ENCODE assay signal across 11 cellular contexts in the genomic region with DNA sequence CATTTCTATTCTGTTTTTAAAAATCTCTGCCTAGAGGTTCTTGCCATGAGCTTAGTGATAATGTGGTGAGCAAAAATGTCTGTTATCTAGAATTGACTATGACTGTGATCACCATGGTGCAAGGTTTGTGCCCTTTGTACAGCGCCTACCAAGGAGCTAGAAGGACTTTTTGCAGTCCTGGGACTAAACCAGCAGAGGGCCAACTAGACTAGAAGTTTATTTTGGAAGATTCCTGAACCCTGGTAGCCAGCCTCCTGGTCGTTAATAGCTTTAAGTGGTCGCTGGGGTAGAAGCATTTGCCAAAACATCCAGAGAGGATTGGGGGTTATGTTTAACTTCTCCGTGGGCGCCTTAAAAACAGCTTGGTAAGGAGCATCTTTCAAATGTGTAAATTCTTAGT. TPM values are rescaled to one million over a fixed set of nuclear protein-coding genes. Genes with fewer than 3 reads are reported as not detected.
DNase-seq lines count a peak whose midpoint lies in the region; ATAC-seq and TF ChIP-seq lines count a peak whose summit lies in the region.
"Had no signal": no experiment of that assay in that cellular context is flagged by ENCODE, and none has a peak within 500 bp of the region (broad histone marks: within the 10 kb centered on the region; RNA-seq: fewer than 3 reads in every experiment).

No MANE protein-coding gene starts in this region.

- no peak overlapping the region for H3K4me3 Mint-ChIP-seq in activated CD4-positive, alpha-beta T cell treated with anti-CD3 and anti-CD28 coated beads for 36 hours

- H3K36me3 ChIP-seq in BJ (ENCODE audit: control insufficient read depth, insufficient read depth, low read length) (0 out of 2 replicates have a peak, but pooled peaks cover 1% of the 10 kb centered on the region), liver (ENCODE audit: control insufficient read depth in 4 of 4, insufficient read depth in 3 of 4, low read depth in 1 of 4, low read length in 3 of 4) (no peaks in the 10 kb centered on the region)

- H3K36me3 Mint-ChIP-seq in activated CD4-positive, alpha-beta T cell treated with anti-CD3 and anti-CD28 coated beads for 36 hours (ENCODE audit: low read depth): peaks cover 8% of the 10 kb centered on the region

- CTCF ChIA-PET in BJ (lab: Yijun Ruan, JAX): interaction anchor here (0.7 to 5.5 kb wide), 28 partner anchors 8 to 485 kb away, joined by 3 to 101 read pairs (median 4); partner anchors contain the start of gene SCG5
- CTCF ChIA-PET in activated CD4-positive, alpha-beta T cell treated with anti-CD3 and anti-CD28 coated beads for 36 hours (lab: Charles Lee): interaction anchor here (0.7 to 1.9 kb wide), 6 partner anchors 8 to 437 kb away, joined by 3 to 6 read pairs (median 4); partner anchors contain the start of gene SCG5

- no peaks in the 10 kb centered on the region for H3K27me3 Mint-ChIP-seq in activated CD4-positive, alpha-beta T cell treated with anti-CD3 and anti-CD28 coated beads for 36 hours

- no peak overlapping the region for H3K27ac ChIP-seq in liver (ENCODE audit: low read depth in 1 of 2, low read length in 2 of 2)
- no peak overlapping the region for H3K27ac ChIP-seq in coronary artery
- H3K27ac ChIP-seq: neutrophil had no signal

- H3K27me3 ChIP-seq in BJ (ENCODE audit: control insufficient read depth, insufficient read depth, low read length): no peaks in the 10 kb centered on the region; the same call in 1 of the 2 replicates
- H3K27me3 ChIP-seq in liver (ENCODE audit: control insufficient read depth in 4 of 4, insufficient read depth in 4 of 4, low read length in 3 of 4): no peaks in the 10 kb centered on the region
- H3K27me3 ChIP-seq: neutrophil had no signal

- H3K9ac ChIP-seq in liver (ENCODE audit: low read depth in 1 of 2, low read length in 2 of 2): no peak overlapping the region

- H3K4me3 ChIP-seq in BJ (ENCODE audit: low read depth, low read length) (no peak overlapping the region), astrocyte of the spinal cord (ENCODE audit: low read depth, low read length) (no peak overlapping the region), liver (ENCODE audit: low read depth in 1 of 3, low read length in 3 of 3) (no peak overlapping the region), coronary artery (no peak overlapping the region)

- 53% methylated on average over 5 of the region's 5 CpGs for WGBS in liver

- H3K4me1 ChIP-seq in liver (ENCODE audit: control insufficient read depth in 4 of 4, insufficient read depth in 4 of 4, low read length in 3 of 4): peaks cover 0 to 7% (median 0%) of the 10 kb centered on the region in 4 donors

- H3K9me3 ChIP-seq in liver (ENCODE audit: control insufficient read depth in 4 of 4, low read length in 3 of 4): no peaks in the 10 kb centered on the region
- H3K9me3 ChIP-seq: neutrophil had no signal

- intact Hi-C loops in activated CD4-positive, alpha-beta T cell treated with anti-CD3 and anti-CD28 coated beads for 36 hours (cut with DNase I, micrococcal nuclease): no loop called here

- TF ChIP-seq RAD21 in liver (IDR thresholded peaks at IDR 0.05): peak; percentile 52 to 67

- H3K4me1 Mint-ChIP-seq in activated CD4-positive, alpha-beta T cell treated with anti-CD3 and anti-CD28 coated beads for 36 hours: no peaks in the 10 kb centered on the region

- DNase-seq in BJ (ENCODE audit: low read depth) (no peak), HuH-7 (ENCODE audit: low spot score) (peak; percentile 39), astrocyte of the spinal cord (ENCODE audit: low read depth, low spot score) (peak; percentile 43), H4 (ENCODE audit: low spot score) (no peak), coronary artery (ENCODE audit: low spot score) (no peak)
- no peak for DNase-seq in activated CD4-positive, alpha-beta T cell treated with anti-CD3 and anti-CD28 coated beads for 36 hours
- DNase-seq: activated CD8-positive, alpha-beta memory T cell treated with anti-CD3 and anti-CD28 coated beads for 24 hours; caudate nucleus had no signal

- no peaks in the 10 kb centered on the region for H3K9me3 Mint-ChIP-seq in activated CD4-positive, alpha-beta T cell treated with anti-CD3 and anti-CD28 coated beads for 36 hours (ENCODE audit: low read depth)

- H3K27ac Mint-ChIP-seq in activated CD4-positive, alpha-beta T cell treated with anti-CD3 and anti-CD28 coated beads for 36 hours: no peak overlapping the region

- no peak for ATAC-seq in activated CD4-positive, alpha-beta T cell treated with anti-CD3 and anti-CD28 coated beads for 36 hours
- no peak for ATAC-seq in HG02610 (IDR thresholded peaks at IDR 0.05; ENCODE audit: unreplicated experiment)

- TF ChIP-seq CTCF in BJ (IDR thresholded peaks at IDR 0.05; ENCODE audit: insufficient read depth, low read depth, low read length) (peak; percentile 66), astrocyte of the spinal cord (IDR thresholded peaks at IDR 0.05; ENCODE audit: low read depth, low read length) (peak; percentile 68), liver (IDR thresholded peaks at IDR 0.05; ENCODE audit: low read depth, low read length, missing input control) (peak; percentile 32), coronary artery (IDR thresholded peaks at IDR 0.05) (no peak)

- in situ Hi-C loops in astrocyte of the spinal cord (cut with HindIII; ENCODE audit: low sequenced_read_pairs): no loop called here

- POLR2A ChIA-PET in BJ (lab: Charles Lee): no interaction called here
- POLR2A ChIA-PET in activated CD4-positive, alpha-beta T cell treated with anti-CD3 and anti-CD28 coated beads for 36 hours (lab: Charles Lee): no interaction called here

TF ChIP-seq in liver, 16 proteins besides CTCF, POLR2A, EP300 and RAD21:
- TF ChIP-seq EGR1 (IDR thresholded peaks at IDR 0.05; ENCODE audit: low read depth in 2 of 2): no peak
- TF ChIP-seq HNF4G (IDR thresholded peaks at IDR 0.05): peak; percentile 38
- peak; percentile 55 to 73 for TF ChIP-seq HNF4A (conservative IDR thresholded peaks at IDR 0.05)
- TF ChIP-seq NR2F2 (IDR thresholded peaks at IDR 0.05): no peak
- no peak for TF ChIP-seq MAX (IDR thresholded peaks at IDR 0.05)
- TF ChIP-seq SP1 (IDR thresholded peaks at IDR 0.05): peak; percentile 30

RNA-seq across cellular contexts. Expression of gene SCG5, which starts 7.8 kb away (rescaled TPM):
- polyA plus RNA-seq in BJ (2011; rRNA removed) (9.4 and 16.7 TPM in 2 replicates), liver (10 to 100 TPM in 1 of 2 donors, 1 to 10 TPM in 1; 2.9 to 13.4 TPM)
- 2.5 and 5.5 TPM in 2 replicates for polyA minus RNA-seq in BJ (2011; rRNA and poly(A)+ RNA removed)
- 10 to 100 TPM in 1 of 2 donors, 1 to 10 TPM in 1; 7.5 to 12.6 TPM for total RNA-seq in liver
- 0.64 and 0.95 TPM in 2 replicates for total RNA-seq in H4 (2014; rRNA removed; shearing (Covaris generic))
- 1 to 10 TPM in 1 of 2 experiments, under 1 TPM in 1; 0.91 to 1.2 TPM for total RNA-seq in activated CD4-positive, alpha-beta T cell treated with anti-CD3 and anti-CD28 coated beads for 36 hours

RNA-seq across cellular contexts. Expression of gene ARHGAP11A, which starts 34.0 kb away (rescaled TPM):
- 5.5 and 8.7 TPM in 2 replicates for polyA plus RNA-seq in BJ (2011; rRNA removed)
- polyA minus RNA-seq in BJ (2011; rRNA and poly(A)+ RNA removed): 2.6 and 4.7 TPM in 2 replicates
- total RNA-seq in liver: 10 to 100 TPM in 1 of 2 donors, under 1 TPM in 1; 0.42 to 20.6 TPM
- polyA plus RNA-seq in liver: 1 to 10 TPM in 1 of 2 donors, under 1 TPM in 1; 0.46 to 1.5 TPM
- total RNA-seq in H4 (2014; rRNA removed; shearing (Covaris generic)): 31.3 and 32.5 TPM in 2 replicates
- 100 to 1,000 TPM; 111 to 155 TPM for total RNA-seq in activated CD4-positive, alpha-beta T cell treated with anti-CD3 and anti-CD28 coated beads for 36 hours

RNA-seq across cellular contexts. Expression of gene GOLGA8N, which starts 56.1 kb away (rescaled TPM):
- 1.9 and 2.9 TPM in 2 replicates for polyA plus RNA-seq in BJ (2011; rRNA removed)
- polyA minus RNA-seq in BJ (2011; rRNA and poly(A)+ RNA removed): 3.1 and 5.0 TPM in 2 replicates
- total RNA-seq in liver: 1 to 10 TPM; 4.7 to 6.8 TPM
- polyA plus RNA-seq in liver: 1 to 10 TPM; 1.1 to 1.2 TPM
- 0.45 and 0.91 TPM in 2 replicates for total RNA-seq in H4 (2014; rRNA removed; shearing (Covaris generic))
- total RNA-seq in activated CD4-positive, alpha-beta T cell treated with anti-CD3 and anti-CD28 coated beads for 36 hours: 1 to 10 TPM; 2.2 to 2.4 TPM

Comparison
In these comparisons a context has a peak if more than half of its experiments do, and no peak if none do; other contexts are left out.
1. DNase-seq: peak in HuH-7 (single experiment) and astrocyte of the spinal cord (single experiment); none in BJ (single experiment), H4 (single experiment), activated CD4-positive, alpha-beta T cell treated with anti-CD3 and anti-CD28 coated beads for 36 hours (single experiment) and coronary artery (single experiment).